In genomic region chr15:35305906-35306305, GRCh38 we compare ENCODE assay signal across 10 cellular contexts.
DNase-seq lines count a peak whose midpoint lies in the region; ATAC-seq and TF ChIP-seq lines count a peak whose summit lies in the region.
"Had no signal": no experiment of that assay in that cellular context is flagged by ENCODE, and none has a peak within 500 bp of the region (broad histone marks: within the 10 kb centered on the region; RNA-seq: fewer than 3 reads in every experiment).

No MANE protein-coding gene starts in this region.

- CTCF ChIA-PET in MCF 10A (lab: Yijun Ruan, JAX) = interaction anchor here (1.3 to 3.0 kb wide), 2 partner anchors 11 to 17 kb away, joined by 3 to 12 read pairs; no protein-coding TSS in a partner anchor

- no peaks in the 10 kb centered on the region for H3K36me3 ChIP-seq in breast epithelium
- no peaks in the 10 kb centered on the region for H3K36me3 ChIP-seq in adipocyte (ENCODE audit: control insufficient read depth, insufficient read depth, low read length, severe bottlenecking)
- H3K36me3 ChIP-seq in thoracic aorta = no peaks in the 10 kb centered on the region

- no peak overlapping the region for H3K4me3 Mint-ChIP-seq in MCF 10A (ENCODE audit: unreplicated experiment)
- H3K4me3 Mint-ChIP-seq in activated T-cell treated with anti-CD3 and anti-CD28 coated beads, Interleukin-2, amount 50 U/mL, for 72 hours = no peak overlapping the region
- H3K4me3 Mint-ChIP-seq: immature natural killer cell had no signal

- H3K9me3 ChIP-seq in breast epithelium (no peaks in the 10 kb centered on the region), adipocyte (ENCODE audit: control insufficient read depth, low read length) (no peaks in the 10 kb centered on the region), thoracic aorta (no peaks in the 10 kb centered on the region)

- no peaks in the 10 kb centered on the region for H3K27me3 Mint-ChIP-seq in MCF 10A (ENCODE audit: insufficient read depth, unreplicated experiment)
- no peaks in the 10 kb centered on the region for H3K27me3 Mint-ChIP-seq in activated T-cell treated with anti-CD3 and anti-CD28 coated beads, Interleukin-2, amount 50 U/mL, for 72 hours (ENCODE audit: low read depth)

- H3K4me3 ChIP-seq in breast epithelium (no peak overlapping the region), adipocyte (ENCODE audit: low read length) (no peak overlapping the region), thoracic aorta (no peak overlapping the region)

- H3K9me3 Mint-ChIP-seq in MCF 10A (ENCODE audit: unreplicated experiment) = no peaks in the 10 kb centered on the region
- no peaks in the 10 kb centered on the region for H3K9me3 Mint-ChIP-seq in activated T-cell treated with anti-CD3 and anti-CD28 coated beads, Interleukin-2, amount 50 U/mL, for 72 hours

- DNase-seq in MCF 10A (ENCODE audit: unreplicated experiment) = peak; percentile 32
- DNase-seq in breast epithelium (ENCODE audit: low spot score in 2 of 2) = no peak
- DNase-seq in adipocyte (ENCODE audit: low read depth) = peak; percentile 43
- peak; percentile 17 for DNase-seq in hepatic stellate cell (ENCODE audit: low spot score)
- DNase-seq in thoracic aorta (ENCODE audit: low spot score) = no peak
- no peak for DNase-seq in activated T-cell treated with anti-CD3 and anti-CD28 coated beads, Interleukin-2, amount 50 U/mL, for 72 hours
- DNase-seq in KG1 (lab: John Stamatoyannopoulos, UW) = no peak
- no peak for DNase-seq in NCI-H1092 (lab: John Stamatoyannopoulos, UW)
- DNase-seq: activated T-cell treated with anti-CD3 and anti-CD28 coated beads, Interleukin-2, amount 50 U/mL, for 48 hours; immature natural killer cell had no signal

- TF ChIP-seq CTCF in MCF 10A (IDR thresholded peaks at IDR 0.05; ENCODE audit: unreplicated experiment) (no peak), breast epithelium (IDR thresholded peaks at IDR 0.05) (no peak), thoracic aorta (IDR thresholded peaks at IDR 0.05) (no peak)

- no peaks in the 10 kb centered on the region for H3K27me3 ChIP-seq in breast epithelium
- no peaks in the 10 kb centered on the region for H3K27me3 ChIP-seq in adipocyte (replicated peaks; ENCODE audit: control insufficient read depth, insufficient read depth, low read length)
- H3K27me3 ChIP-seq in thoracic aorta (replicated peaks; ENCODE audit: insufficient read depth) = no peaks in the 10 kb centered on the region

- no peak overlapping the region for H3K27ac ChIP-seq in breast epithelium
- H3K27ac ChIP-seq in thoracic aorta = peak overlapping the region; percentile 66 to 73

- no peaks in the 10 kb centered on the region for H3K4me1 ChIP-seq in breast epithelium
- H3K4me1 ChIP-seq in adipocyte (ENCODE audit: control insufficient read depth, insufficient read depth, low read length) = peaks cover 45% of the 10 kb centered on the region
- H3K4me1 ChIP-seq in thoracic aorta (ENCODE audit: control insufficient read depth in 1 of 2, low read depth in 2 of 2) = peaks cover 25 to 64% of the 10 kb centered on the region in 2 donors

- ATAC-seq in thoracic aorta (ENCODE audit: insufficient number of reproducible peaks, low FRiP score, low read depth) = no peak
- no peak for ATAC-seq in activated T-cell treated with anti-CD3 and anti-CD28 coated beads, Interleukin-2, amount 50 U/mL, for 72 hours (replicated peaks in 1 of 2)

- no peak for TF ChIP-seq POLR2A in breast epithelium (IDR thresholded peaks at IDR 0.05)

- peak overlapping the region; percentile 63 for H3K9ac ChIP-seq in adipocyte (ENCODE audit: low read length)

- H3K27ac Mint-ChIP-seq in MCF 10A (ENCODE audit: low read depth, unreplicated experiment) = peak overlapping the region; percentile 96
- no peak overlapping the region for H3K27ac Mint-ChIP-seq in activated T-cell treated with anti-CD3 and anti-CD28 coated beads, Interleukin-2, amount 50 U/mL, for 72 hours
- H3K27ac Mint-ChIP-seq: immature natural killer cell had no signal

- POLR2A ChIA-PET in MCF 10A (lab: Yijun Ruan, JAX) = interaction anchor here (0.8 to 1.1 kb wide), 4 partner anchors 10 to 139 kb away, joined by 3 read pairs; no protein-coding TSS in a partner anchor

- peaks cover 32% of the 10 kb centered on the region for H3K4me1 Mint-ChIP-seq in MCF 10A (ENCODE audit: insufficient read depth, unreplicated experiment)
- no peaks in the 10 kb centered on the region for H3K4me1 Mint-ChIP-seq in activated T-cell treated with anti-CD3 and anti-CD28 coated beads, Interleukin-2, amount 50 U/mL, for 72 hours (ENCODE audit: low read depth)
- H3K4me1 Mint-ChIP-seq: immature natural killer cell had no signal

- no peaks in the 10 kb centered on the region for H3K36me3 Mint-ChIP-seq in MCF 10A (ENCODE audit: insufficient read depth, unreplicated experiment)
- no peaks in the 10 kb centered on the region for H3K36me3 Mint-ChIP-seq in activated T-cell treated with anti-CD3 and anti-CD28 coated beads, Interleukin-2, amount 50 U/mL, for 72 hours (ENCODE audit: insufficient read depth in 2 of 2)
- H3K36me3 Mint-ChIP-seq: immature natural killer cell had no signal

- no TSS peak for BruUV-seq in MCF 10A (replicated peaks; lab: Mats Ljungman, UMichigan)

- intact Hi-C loops in MCF 10A (cut with micrococcal nuclease) = no loop called here
- intact Hi-C loops in breast epithelium (cut with DNase I; ENCODE audit: low total_unique reads) = no loop called here

Comparison
In these comparisons a context has a peak if more than half of its experiments do, and no peak if none do; other contexts are left out.
1. DNase-seq: peak in MCF 10A (single experiment), adipocyte (single experiment) and hepatic stellate cell (single experiment); none in breast epithelium (0 of 2), thoracic aorta (single experiment), activated T-cell treated with anti-CD3 and anti-CD28 coated beads, Interleukin-2, amount 50 U/mL, for 72 hours (0 of 2), KG1 (single experiment) and NCI-H1092 (single experiment).
2. H3K27ac ChIP-seq: peak in thoracic aorta (2 of 2); none in breast epithelium (0 of 2).